ENCODE assay signal across 1 cellular context in the genomic region with DNA sequence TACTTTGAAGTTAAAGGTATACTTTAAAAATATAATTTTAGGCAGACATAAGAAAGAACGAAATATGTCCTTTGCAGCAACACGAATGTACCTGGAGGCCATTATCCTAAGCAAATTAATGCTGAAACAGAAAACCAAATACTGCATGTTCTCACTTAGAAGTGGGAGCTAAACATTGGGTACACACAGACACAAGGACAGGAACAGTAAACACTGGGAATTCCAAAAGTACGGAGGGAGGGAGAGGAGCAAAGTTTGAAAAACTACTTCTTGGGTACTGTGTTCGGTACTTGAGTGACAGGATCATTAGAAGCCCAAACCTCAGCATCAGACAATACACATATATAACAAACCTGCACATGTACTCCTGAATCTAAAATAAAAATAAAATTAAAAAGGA.
TF ChIP-seq lines count a peak whose summit lies in the region.

No MANE protein-coding gene starts in this region.

TF ChIP-seq in HepG2, 621 proteins besides CTCF, POLR2A, EP300 and RAD21 (continued from another document and continues in another):
- TF ChIP-seq HNF4A (CRISPR knock-in tag; IDR thresholded peaks at IDR 0.05) (peak; percentile 52), SNAI1 (CRISPR knock-in tag; IDR thresholded peaks at IDR 0.05; ENCODE audit: borderline replicate concordance) (no peak), TARDBP (CRISPR knock-in tag; IDR thresholded peaks at IDR 0.05) (no peak), ZNF256 (CRISPR knock-in tag; conservative IDR thresholded peaks at IDR 0.05) (no peak), ZBTB4 (CRISPR knock-in tag; IDR thresholded peaks at IDR 0.05; ENCODE audit: borderline replicate concordance) (no peak), DPF2 (CRISPR knock-in tag; IDR thresholded peaks at IDR 0.05; ENCODE audit: borderline replicate concordance, low read depth) (no peak), ZFP36L2 (CRISPR knock-in tag; IDR thresholded peaks at IDR 0.05) (no peak), MLXIP (CRISPR knock-in tag; IDR thresholded peaks at IDR 0.05; ENCODE audit: borderline replicate concordance) (no peak), GATAD2A (CRISPR knock-in tag; IDR thresholded peaks at IDR 0.05) (peak; percentile 52; the same call in 1 of the 2 replicates), ZNF703 (CRISPR knock-in tag; IDR thresholded peaks at IDR 0.05; ENCODE audit: borderline replicate concordance) (no peak), DRAP1 (CRISPR knock-in tag; IDR thresholded peaks at IDR 0.05) (no peak), NFIC (IDR thresholded peaks at IDR 0.05; ENCODE audit: low read length) (no peak), SIX1 (CRISPR knock-in tag; IDR thresholded peaks at IDR 0.05; ENCODE audit: borderline replicate concordance) (peak; percentile 50; the same call in 1 of the 2 replicates), UBTF (CRISPR knock-in tag; IDR thresholded peaks at IDR 0.05) (no peak), ZNF740 (CRISPR knock-in tag; IDR thresholded peaks at IDR 0.05) (no peak), ZNF772 (CRISPR knock-in tag; IDR thresholded peaks at IDR 0.05) (no peak), ARID4A (CRISPR knock-in tag; IDR thresholded peaks at IDR 0.05; ENCODE audit: borderline replicate concordance) (peak; percentile 17; the same call in 1 of the 2 replicates), SOX13 (IDR thresholded peaks at IDR 0.05) (no peak), SOX13 (CRISPR knock-in tag; conservative IDR thresholded peaks at IDR 0.05 in 1 of 2, IDR thresholded peaks at IDR 0.05 in 1 of 2) (peak in 1 of 2 experiments; percentile 45; a peak in 1 of 4 replicates)
- TF ChIP-seq, protein P1, sequence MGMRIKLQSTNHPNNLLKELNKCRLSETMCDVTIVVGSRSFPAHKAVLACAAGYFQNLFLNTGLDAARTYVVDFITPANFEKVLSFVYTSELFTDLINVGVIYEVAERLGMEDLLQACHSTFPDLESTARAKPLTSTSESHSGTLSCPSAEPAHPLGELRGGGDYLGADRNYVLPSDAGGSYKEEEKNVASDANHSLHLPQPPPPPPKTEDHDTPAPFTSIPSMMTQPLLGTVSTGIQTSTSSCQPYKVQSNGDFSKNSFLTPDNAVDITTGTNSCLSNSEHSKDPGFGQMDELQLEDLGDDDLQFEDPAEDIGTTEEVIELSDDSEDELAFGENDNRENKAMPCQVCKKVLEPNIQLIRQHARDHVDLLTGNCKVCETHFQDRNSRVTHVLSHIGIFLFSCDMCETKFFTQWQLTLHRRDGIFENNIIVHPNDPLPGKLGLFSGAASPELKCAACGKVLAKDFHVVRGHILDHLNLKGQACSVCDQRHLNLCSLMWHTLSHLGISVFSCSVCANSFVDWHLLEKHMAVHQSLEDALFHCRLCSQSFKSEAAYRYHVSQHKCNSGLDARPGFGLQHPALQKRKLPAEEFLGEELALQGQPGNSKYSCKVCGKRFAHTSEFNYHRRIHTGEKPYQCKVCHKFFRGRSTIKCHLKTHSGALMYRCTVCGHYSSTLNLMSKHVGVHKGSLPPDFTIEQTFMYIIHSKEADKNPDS (CRISPR knock-in tag; IDR thresholded peaks at IDR 0.05) = no peak
- TF ChIP-seq, protein P2, sequence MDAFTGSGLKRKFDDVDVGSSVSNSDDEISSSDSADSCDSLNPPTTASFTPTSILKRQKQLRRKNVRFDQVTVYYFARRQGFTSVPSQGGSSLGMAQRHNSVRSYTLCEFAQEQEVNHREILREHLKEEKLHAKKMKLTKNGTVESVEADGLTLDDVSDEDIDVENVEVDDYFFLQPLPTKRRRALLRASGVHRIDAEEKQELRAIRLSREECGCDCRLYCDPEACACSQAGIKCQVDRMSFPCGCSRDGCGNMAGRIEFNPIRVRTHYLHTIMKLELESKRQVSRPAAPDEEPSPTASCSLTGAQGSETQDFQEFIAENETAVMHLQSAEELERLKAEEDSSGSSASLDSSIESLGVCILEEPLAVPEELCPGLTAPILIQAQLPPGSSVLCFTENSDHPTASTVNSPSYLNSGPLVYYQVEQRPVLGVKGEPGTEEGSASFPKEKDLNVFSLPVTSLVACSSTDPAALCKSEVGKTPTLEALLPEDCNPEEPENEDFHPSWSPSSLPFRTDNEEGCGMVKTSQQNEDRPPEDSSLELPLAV (CRISPR knock-in tag; conservative IDR thresholded peaks at IDR 0.05; ENCODE audit: low read depth) = no peak
- TF ChIP-seq, protein P3, sequence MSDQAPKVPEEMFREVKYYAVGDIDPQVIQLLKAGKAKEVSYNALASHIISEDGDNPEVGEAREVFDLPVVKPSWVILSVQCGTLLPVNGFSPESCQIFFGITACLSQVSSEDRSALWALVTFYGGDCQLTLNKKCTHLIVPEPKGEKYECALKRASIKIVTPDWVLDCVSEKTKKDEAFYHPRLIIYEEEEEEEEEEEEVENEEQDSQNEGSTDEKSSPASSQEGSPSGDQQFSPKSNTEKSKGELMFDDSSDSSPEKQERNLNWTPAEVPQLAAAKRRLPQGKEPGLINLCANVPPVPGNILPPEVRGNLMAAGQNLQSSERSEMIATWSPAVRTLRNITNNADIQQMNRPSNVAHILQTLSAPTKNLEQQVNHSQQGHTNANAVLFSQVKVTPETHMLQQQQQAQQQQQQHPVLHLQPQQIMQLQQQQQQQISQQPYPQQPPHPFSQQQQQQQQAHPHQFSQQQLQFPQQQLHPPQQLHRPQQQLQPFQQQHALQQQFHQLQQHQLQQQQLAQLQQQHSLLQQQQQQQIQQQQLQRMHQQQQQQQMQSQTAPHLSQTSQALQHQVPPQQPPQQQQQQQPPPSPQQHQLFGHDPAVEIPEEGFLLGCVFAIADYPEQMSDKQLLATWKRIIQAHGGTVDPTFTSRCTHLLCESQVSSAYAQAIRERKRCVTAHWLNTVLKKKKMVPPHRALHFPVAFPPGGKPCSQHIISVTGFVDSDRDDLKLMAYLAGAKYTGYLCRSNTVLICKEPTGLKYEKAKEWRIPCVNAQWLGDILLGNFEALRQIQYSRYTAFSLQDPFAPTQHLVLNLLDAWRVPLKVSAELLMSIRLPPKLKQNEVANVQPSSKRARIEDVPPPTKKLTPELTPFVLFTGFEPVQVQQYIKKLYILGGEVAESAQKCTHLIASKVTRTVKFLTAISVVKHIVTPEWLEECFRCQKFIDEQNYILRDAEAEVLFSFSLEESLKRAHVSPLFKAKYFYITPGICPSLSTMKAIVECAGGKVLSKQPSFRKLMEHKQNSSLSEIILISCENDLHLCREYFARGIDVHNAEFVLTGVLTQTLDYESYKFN (CRISPR knock-in tag; conservative IDR thresholded peaks at IDR 0.05) = peak; percentile 47
